Comparison of ENCODE assay signal across 8 cellular contexts in the genomic region with DNA sequence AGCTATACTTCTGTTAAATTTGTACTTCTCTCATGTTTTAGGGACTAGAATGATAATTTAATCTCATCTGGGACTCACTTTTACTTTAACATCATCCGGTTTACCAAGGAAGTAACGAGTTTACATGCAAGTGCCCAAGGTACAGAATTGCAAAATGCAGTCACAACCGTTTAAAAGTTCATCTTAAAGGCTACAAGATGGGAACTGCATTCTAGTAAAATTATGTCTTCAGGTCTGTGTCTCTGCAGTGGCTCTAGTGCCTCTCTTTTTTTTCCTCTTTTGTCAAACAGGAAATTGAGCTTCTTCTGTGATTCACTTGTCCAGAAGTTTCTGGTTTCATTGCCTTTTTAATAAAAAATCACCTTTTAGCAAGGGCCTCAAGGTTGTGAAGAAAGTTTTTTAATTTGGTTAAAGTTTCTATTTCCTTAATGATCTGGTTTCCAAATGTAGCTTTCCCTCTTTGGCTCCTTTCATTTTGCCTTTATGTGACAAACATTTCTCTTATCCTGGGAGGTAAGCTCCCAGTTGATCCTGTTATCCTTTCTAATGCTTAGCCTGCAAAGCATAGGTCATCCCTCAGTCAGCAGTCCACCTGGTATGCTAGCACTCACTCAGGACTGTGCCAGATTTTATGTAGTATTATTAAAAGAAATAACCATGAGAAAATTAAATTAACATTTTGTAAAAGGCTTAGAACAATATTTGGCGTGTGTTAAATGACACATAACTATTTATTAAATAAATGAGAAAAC. TPM values are rescaled to one million over a fixed set of nuclear protein-coding genes. Genes with fewer than 3 reads are reported as not detected.
A peak's percentile ranks its signal among the peaks of the same experiment; 100 is the strongest.
DNase-seq lines count a peak whose midpoint lies in the region; ATAC-seq and TF ChIP-seq lines count a peak whose summit lies in the region.

No MANE protein-coding gene starts in this region.

- H2AFZ ChIP-seq in Karpas-422 (ENCODE audit: low read length), result no peak overlapping the region

- H3K4me2 ChIP-seq in Karpas-422 (ENCODE audit: low read depth, low read length, poor library complexity, severe bottlenecking), result peak overlapping the region; percentile 88

- no peak for TF ChIP-seq CTCF in brain (conservative IDR thresholded peaks at IDR 0.05)

- H3K27me3 ChIP-seq in Karpas-422 (ENCODE audit: low read length) (no peaks in the 10 kb centered on the region), mucosa of rectum (ENCODE audit: control insufficient read depth in 2 of 2, insufficient read depth in 2 of 2, low read length in 2 of 2) (no peaks in the 10 kb centered on the region)

- peak overlapping the region; percentile 89 for H3K9ac ChIP-seq in Karpas-422 (ENCODE audit: low read length)
- H3K9ac ChIP-seq in mucosa of rectum (ENCODE audit: low read depth in 1 of 2, low read length in 2 of 2), result peak overlapping the region; percentile 71 to 85

- H3K4me1 ChIP-seq in Karpas-422 (ENCODE audit: low read length), result peaks cover 64% of the 10 kb centered on the region
- H3K4me1 ChIP-seq in mucosa of rectum (ENCODE audit: control insufficient read depth in 2 of 2, insufficient read depth in 2 of 2, low read length in 2 of 2), result peaks cover 15 to 20% of the 10 kb centered on the region in 2 donors

- ATAC-seq in HG02973 (IDR thresholded peaks at IDR 0.05; ENCODE audit: unreplicated experiment) (no peak), GM19452 (IDR thresholded peaks at IDR 0.05; ENCODE audit: unreplicated experiment) (no peak)

- H4K20me1 ChIP-seq in Karpas-422 (ENCODE audit: insufficient read depth, low read depth, low read length), result peaks cover 22% of the 10 kb centered on the region

- no peaks in the 10 kb centered on the region for H3K9me2 ChIP-seq in Karpas-422 (replicated peaks; ENCODE audit: insufficient read depth, low read length)

- no peaks in the 10 kb centered on the region for H3K27me3 Mint-ChIP-seq in brain

- peaks cover 26% of the 10 kb centered on the region for H3K36me3 Mint-ChIP-seq in brain

- peaks cover 65% of the 10 kb centered on the region for H3K4me1 Mint-ChIP-seq in brain

- peak overlapping the region in 4 of 5 experiments; percentile 52 to 98 (median 57) for H3K27ac Mint-ChIP-seq in brain

- peaks cover 73% of the 10 kb centered on the region for H3K79me2 ChIP-seq in Karpas-422 (ENCODE audit: low read length)

- DNase-seq in CD1c-positive myeloid dendritic cell (ENCODE audit: extremely low spot score) (peak; percentile 57), Karpas-422 (peak; percentile 71), DMS79 (lab: John Stamatoyannopoulos, UW) (no peak), HuH-7.5 (ENCODE audit: low spot score) (no peak)

- H3K36me3 ChIP-seq in Karpas-422 (ENCODE audit: insufficient read depth, low read length) (peaks cover 12% of the 10 kb centered on the region; the same call in 1 of the 2 replicates), mucosa of rectum (ENCODE audit: control insufficient read depth in 2 of 2, insufficient read depth in 2 of 2, low read length in 2 of 2) (peaks cover 0 to 3% of the 10 kb centered on the region in 2 donors)

- H3K9me3 ChIP-seq in Karpas-422 (ENCODE audit: low read length), result no peaks in the 10 kb centered on the region
- no peaks in the 10 kb centered on the region for H3K9me3 ChIP-seq in mucosa of rectum (ENCODE audit: control insufficient read depth in 2 of 2, low read length in 2 of 2)

- H3K27ac ChIP-seq in Karpas-422 (ENCODE audit: low read length) (peak overlapping the region; percentile 80), mucosa of rectum (ENCODE audit: low read depth in 2 of 2, low read length in 2 of 2) (peak overlapping the region; percentile 92 to 97)

- H3K4me3 ChIP-seq in Karpas-422 (ENCODE audit: low read length) (peak overlapping the region; percentile 89), mucosa of rectum (ENCODE audit: low read length in 2 of 2) (peak overlapping the region; percentile 84 to 88)

- H3K4me3 Mint-ChIP-seq in brain, result peak overlapping the region; percentile 91 to 98 (median 96)

- H3K9me3 Mint-ChIP-seq in brain, result no peaks in the 10 kb centered on the region

RNA-seq across cellular contexts. Expression of a gene that starts 2.4 kb away (rescaled TPM):
- total RNA-seq in Karpas-422 (2014; rRNA removed; shearing (Covaris generic); ENCODE audit: low replicate concordance), result 159 and 283 TPM in 2 replicates
- polyA plus RNA-seq in brain (ENCODE audit: insufficient read depth, low read depth, low replicate concordance), result 30.2 TPM

Comparison
In these comparisons a context has a peak if more than half of its experiments do, and no peak if none do; other contexts are left out.
1. DNase-seq: peak in CD1c-positive myeloid dendritic cell (single experiment) and Karpas-422 (single experiment); none in DMS79 (single experiment) and HuH-7.5 (single experiment).